Comparison of ENCODE assay signal across 14 cellular contexts in the genomic region with DNA sequence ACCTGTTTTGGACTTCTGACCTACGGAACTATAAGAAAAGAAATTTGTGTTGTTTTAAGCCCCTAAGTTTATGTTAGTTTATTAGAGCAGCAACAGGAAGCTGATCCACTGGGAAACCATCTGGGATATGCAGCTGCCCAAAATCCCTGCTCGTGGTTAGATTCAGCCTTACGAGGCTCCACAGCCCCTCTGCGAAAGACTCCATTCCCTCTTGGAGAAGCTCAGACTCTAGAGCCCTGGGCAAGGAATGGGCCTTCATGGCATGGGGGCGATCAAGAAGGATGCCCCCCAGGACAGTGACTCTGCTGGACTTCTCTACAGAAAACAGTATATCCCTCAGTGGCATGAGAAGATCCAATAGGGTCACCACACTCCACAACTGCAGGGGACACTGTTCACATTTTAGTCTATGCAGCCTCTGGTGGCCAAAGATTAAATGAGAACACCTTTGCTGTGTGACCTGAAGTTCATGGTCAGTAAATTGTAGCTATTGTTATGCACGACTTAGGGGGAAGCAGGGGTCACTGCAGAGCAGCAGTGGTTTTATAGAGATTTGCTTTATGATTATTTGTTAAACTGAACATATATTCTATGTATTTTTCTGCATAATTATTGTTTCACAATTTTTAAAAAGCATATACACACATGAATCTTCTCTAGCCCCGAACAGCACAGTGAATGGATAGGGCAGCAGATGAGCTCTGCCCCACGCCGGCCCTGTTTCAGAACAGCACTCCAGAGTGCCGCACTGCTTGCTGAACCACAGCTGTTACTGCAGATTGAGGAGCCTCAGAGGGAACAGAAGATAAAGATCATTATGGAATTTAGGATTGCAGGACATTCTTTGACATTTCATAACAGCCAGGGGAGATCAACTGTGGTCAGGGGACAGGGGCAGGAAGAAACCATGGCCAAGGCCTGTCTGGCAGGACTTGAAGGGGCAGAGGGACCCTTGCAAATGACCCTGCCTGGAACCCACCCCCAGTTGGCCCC. TPM values are rescaled to one million over a fixed set of nuclear protein-coding genes. Genes with fewer than 3 reads are reported as not detected.
DNase-seq lines count a peak whose midpoint lies in the region; FAIRE-seq and TF ChIP-seq lines count a peak whose summit lies in the region.
"Had no signal": no experiment of that assay in that cellular context is flagged by ENCODE, and none has a peak within 500 bp of the region (broad histone marks: within the 10 kb centered on the region; RNA-seq: fewer than 3 reads in every experiment).

No MANE protein-coding gene starts in this region.

- H3K36me3 ChIP-seq in Caco-2 (ENCODE audit: control insufficient read depth, insufficient read depth, low read length) (no peaks in the 10 kb centered on the region), astrocyte (ENCODE audit: insufficient read depth, low read length) (no peaks in the 10 kb centered on the region), osteoblast (ENCODE audit: insufficient read depth, low read length) (no peaks in the 10 kb centered on the region)

- H4K20me1 ChIP-seq in astrocyte (ENCODE audit: insufficient read depth, low read length) (no peaks in the 10 kb centered on the region), osteoblast (ENCODE audit: insufficient read depth, low read length) (no peaks in the 10 kb centered on the region)

- H2AFZ ChIP-seq in astrocyte (ENCODE audit: low read depth, low read length) (no peak overlapping the region), osteoblast (ENCODE audit: low read length) (no peak overlapping the region)

- H3K4me3 Mint-ChIP-seq in Caco-2 (ENCODE audit: unreplicated experiment) = no peak overlapping the region
- H3K4me3 Mint-ChIP-seq in HFFc6 = no peak overlapping the region
- H3K4me3 Mint-ChIP-seq in astrocyte (ENCODE audit: unreplicated experiment) = no peak overlapping the region
- H3K4me3 Mint-ChIP-seq: activated T-helper 1 cell treated with anti-CD3 and anti-CD28 coated beads, Interleukin-12 subunit alpha, Interleukin-12 subunit beta, Interleukin-2, Interleukin-4 antibody, amounts not matched to agents 30 ng/mL and 10 ng/mL and 1 ng/mL, durations not matched to agents 14 hours and 24 hours and 36 hours had no signal

- H3K27me3 ChIP-seq in Caco-2 (replicated peaks; ENCODE audit: control insufficient read depth, insufficient read depth, low read length) = no peaks in the 10 kb centered on the region
- no peaks in the 10 kb centered on the region for H3K27me3 ChIP-seq in astrocyte (ENCODE audit: insufficient read depth, low read length)
- no peaks in the 10 kb centered on the region for H3K27me3 ChIP-seq in osteoblast (ENCODE audit: insufficient read depth, low read length)

- BruUV-seq in Caco-2 (replicated peaks; lab: Mats Ljungman, UMichigan) = no TSS peak

- H3K4me1 ChIP-seq in Caco-2 (peaks cover 31% of the 10 kb centered on the region), astrocyte (ENCODE audit: insufficient read depth, low read length) (peaks cover 23% of the 10 kb centered on the region), osteoblast (ENCODE audit: insufficient read depth, low read length) (peaks cover 69% of the 10 kb centered on the region)

- FAIRE-seq in astrocyte (lab: Jason Lieb, UNC) = no peak
- no peak for FAIRE-seq in RCC 7860 (lab: Jason Lieb, UNC)
- FAIRE-seq: islet of Langerhans had no signal

- no peak for TF ChIP-seq CTCF in Caco-2 (IDR thresholded peaks at IDR 0.05; ENCODE audit: insufficient read depth in 1 of 2, low read depth in 1 of 2, low read length in 1 of 2, severe bottlenecking in 1 of 2, unreplicated experiment in 1 of 2)
- peak; percentile 40 for TF ChIP-seq CTCF in HFFc6 (IDR thresholded peaks at IDR 0.05)
- no peak for TF ChIP-seq CTCF in astrocyte (IDR thresholded peaks at IDR 0.05; ENCODE audit: insufficient read depth, low read depth, low read length)
- peak; percentile 10 for TF ChIP-seq CTCF in osteoblast (IDR thresholded peaks at IDR 0.05; ENCODE audit: extremely low read depth, low read depth, low read length)

- CTCF ChIA-PET in Caco-2 (lab: Charles Lee) = interaction anchor here (0.6 to 1.6 kb wide), 9 partner anchors 24 to 971 kb away, joined by 3 to 12 read pairs (median 4); no protein-coding TSS in a partner anchor

- H3K4me3 ChIP-seq in Caco-2 (ENCODE audit: low read depth, low read length) = no peak overlapping the region
- H3K4me3 ChIP-seq in astrocyte (ENCODE audit: insufficient read depth, low read depth, low read length) = no peak overlapping the region
- no peak overlapping the region for H3K4me3 ChIP-seq in osteoblast (ENCODE audit: insufficient read depth, low read length)
- H3K4me3 ChIP-seq: SK-N-MC had no signal

- H3K27me3 Mint-ChIP-seq in Caco-2 (ENCODE audit: insufficient read depth, unreplicated experiment) (no peaks in the 10 kb centered on the region), HFFc6 (ENCODE audit: insufficient read depth) (peaks cover 3% of the 10 kb centered on the region), astrocyte (ENCODE audit: low read depth, unreplicated experiment) (no peaks in the 10 kb centered on the region)

- peaks cover 19% of the 10 kb centered on the region for H3K4me1 Mint-ChIP-seq in Caco-2 (ENCODE audit: low read depth, unreplicated experiment)
- peaks cover 37% of the 10 kb centered on the region for H3K4me1 Mint-ChIP-seq in HFFc6 (ENCODE audit: low read depth)
- H3K4me1 Mint-ChIP-seq in astrocyte (ENCODE audit: low read depth, unreplicated experiment) = peaks cover 44% of the 10 kb centered on the region

- H3K27ac Mint-ChIP-seq in Caco-2 (ENCODE audit: unreplicated experiment) = peak overlapping the region; percentile 20
- 0 out of 2 replicates have a peak overlapping the region, but pooled peaks have one; percentile 27 for H3K27ac Mint-ChIP-seq in HFFc6
- H3K27ac Mint-ChIP-seq in astrocyte (ENCODE audit: unreplicated experiment) = peak overlapping the region; percentile 67

- H3K9me3 ChIP-seq in Caco-2 = peaks cover 6% of the 10 kb centered on the region
- no peaks in the 10 kb centered on the region for H3K9me3 ChIP-seq in astrocyte (ENCODE audit: insufficient read depth, low read depth, low read length)
- H3K9me3 ChIP-seq in osteoblast (ENCODE audit: low read depth, low read length) = no peaks in the 10 kb centered on the region

- no peaks in the 10 kb centered on the region for H3K36me3 Mint-ChIP-seq in Caco-2 (ENCODE audit: insufficient read depth, unreplicated experiment)
- H3K36me3 Mint-ChIP-seq in HFFc6 (ENCODE audit: low read depth) = no peaks in the 10 kb centered on the region
- H3K36me3 Mint-ChIP-seq in astrocyte (ENCODE audit: low read depth, unreplicated experiment) = peaks cover 14% of the 10 kb centered on the region

- POLR2A ChIA-PET in Caco-2 (lab: Charles Lee) = interaction anchor here (0.7 to 2.9 kb wide), 4 partner anchors 21 to 176 kb away, joined by 3 to 14 read pairs (median 6); a partner anchor contains a TSS

- H3K9ac ChIP-seq in astrocyte (ENCODE audit: low read length) = no peak overlapping the region

- DNase-seq in Caco-2 (peak; percentile 61 to 71), HFFc6 (no peak), astrocyte (ENCODE audit: low read depth) (no peak), osteoblast (ENCODE audit: insufficient read length, low spot score, missing footprints) (no peak), NCI-H1092 (lab: John Stamatoyannopoulos, UW) (no peak), C1 segment of cervical spinal cord (lab: John Stamatoyannopoulos, UW) (no peak), NCI-H146 (lab: John Stamatoyannopoulos, UW) (no peak), RCC 7860 (ENCODE audit: low spot score) (no peak)
- DNase-seq: GDM1; NCI-H2029; stimulated activated naive CD4-positive, alpha-beta T cell treated with Interleukin-2 at 50 U/mL for 16 hours had no signal

- intact Hi-C loops in Caco-2 (cut with micrococcal nuclease; ENCODE audit: unreplicated experiment) = loop anchor here (1.0 to 2.0 kb wide), 3 partner anchors 25 to 50 kb away; no protein-coding TSS in a partner anchor

- H3K79me2 ChIP-seq in astrocyte (ENCODE audit: insufficient read depth, low read length) (no peaks in the 10 kb centered on the region), osteoblast (ENCODE audit: insufficient read depth, low read length) (no peaks in the 10 kb centered on the region)

- H3K4me2 ChIP-seq in astrocyte (ENCODE audit: low read length) (peak overlapping the region; percentile 37), osteoblast (ENCODE audit: insufficient read depth, low read length) (no peak overlapping the region)

- H3K27ac ChIP-seq in astrocyte (ENCODE audit: low read depth, low read length) (no peak overlapping the region), osteoblast (ENCODE audit: low read depth, low read length) (peak overlapping the region; percentile 26)
- H3K27ac ChIP-seq: SK-N-MC had no signal

- no peaks in the 10 kb centered on the region for H3K9me3 Mint-ChIP-seq in Caco-2 (ENCODE audit: unreplicated experiment)
- no peaks in the 10 kb centered on the region for H3K9me3 Mint-ChIP-seq in HFFc6
- H3K9me3 Mint-ChIP-seq in astrocyte (ENCODE audit: unreplicated experiment) = peaks cover 4% of the 10 kb centered on the region
- H3K9me3 Mint-ChIP-seq: activated T-helper 1 cell treated with anti-CD3 and anti-CD28 coated beads, Interleukin-12 subunit alpha, Interleukin-12 subunit beta, Interleukin-2, Interleukin-4 antibody, amounts not matched to agents 30 ng/mL and 10 ng/mL and 1 ng/mL, durations not matched to agents 14 hours and 24 hours and 36 hours had no signal

RNA-seq across cellular contexts. Expression of a gene that starts 20.9 kb away (rescaled TPM):
- total RNA-seq in Caco-2 (2022) (16.0 and 16.8 TPM in 2 replicates), astrocyte (39.7 and 42.5 TPM in 2 replicates), osteoblast (19.7 and 22.1 TPM in 2 replicates)
- 10 to 100 TPM in 5 of 6 experiments, 1 to 10 TPM in 1; 9.8 to 19.7 (median 17.3) TPM for total RNA-seq in HFFc6 (2021; fragmentation: NEBNext Ultra II Directional; extraction: Animal tissue kit (Norgen Biotek cat#: 25700))

Comparison
In these comparisons a context has a peak if more than half of its experiments do, and no peak if none do; other contexts are left out.
1. DNase-seq: peak in Caco-2 (2 of 2); none in HFFc6 (single experiment), astrocyte (single experiment), osteoblast (single experiment), NCI-H1092 (single experiment), C1 segment of cervical spinal cord (0 of 14), NCI-H146 (single experiment) and RCC 7860 (single experiment).
2. CTCF ChIP-seq: peak in HFFc6 (single experiment) and osteoblast (single experiment); none in Caco-2 (0 of 2) and astrocyte (single experiment).
3. Peak in every context shown above with its lines, with median percentiles within 50 percentile points of each other: H3K27ac Mint-ChIP-seq.